ENCODE assay signal across 7 cellular contexts in the genomic region with DNA sequence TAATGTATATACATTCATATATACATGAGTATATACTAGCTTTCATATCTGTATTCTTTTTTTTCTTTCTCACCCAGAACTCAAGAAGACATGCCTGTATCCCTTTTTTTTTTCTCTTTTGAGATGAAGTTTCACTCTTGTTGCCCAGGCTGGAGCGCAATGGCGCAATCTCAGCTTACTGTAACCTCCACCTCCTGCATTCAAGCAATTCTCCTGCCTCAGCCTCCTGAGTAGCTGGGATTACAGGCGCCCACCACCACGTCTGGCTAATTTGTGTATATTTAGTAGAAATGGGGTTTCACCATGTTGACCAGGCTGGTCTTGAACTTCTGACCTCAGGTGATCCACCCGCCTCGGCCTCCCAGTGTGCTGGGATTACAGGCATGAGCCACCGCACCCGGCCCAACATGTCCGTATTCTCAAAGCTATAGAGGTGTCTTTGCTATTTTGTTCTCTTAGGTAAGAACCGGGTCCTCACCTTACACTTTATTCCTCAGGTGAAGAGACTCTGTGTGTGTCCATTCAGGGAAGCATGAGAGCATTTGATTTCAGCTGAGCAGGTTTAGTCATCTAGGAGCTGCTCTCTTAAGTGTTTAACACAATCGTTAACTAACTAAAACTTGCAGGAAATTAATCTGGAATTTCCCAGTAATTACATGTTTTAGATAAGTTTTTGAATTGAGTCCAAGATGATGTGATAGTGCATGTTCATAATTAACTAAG.
DNase-seq lines count a peak whose midpoint lies in the region; FAIRE-seq and TF ChIP-seq lines count a peak whose summit lies in the region.
"Not testable (repeated sequence)": the region's sequence is repeated elsewhere in the genome, so short reads cannot be mapped to it uniquely, and the experiment has no call there.

No MANE protein-coding gene starts in this region.

- H3K9ac ChIP-seq in mucosa of stomach (ENCODE audit: low read length), result peak overlapping the region; percentile 51
- H3K9ac ChIP-seq in skeletal muscle tissue (ENCODE audit: low read depth in 1 of 3, low read length in 3 of 3), result not testable (repeated sequence)

- not testable (repeated sequence) for H3K36me3 ChIP-seq in right atrium auricular region; mucosa of stomach (ENCODE audit: control insufficient read depth, insufficient read depth, low read length); skeletal muscle tissue (ENCODE audit: control insufficient read depth in 3 of 3, insufficient read depth in 3 of 3, low read length in 3 of 3)

- H3K36me3 Mint-ChIP-seq in activated T-helper 2 cell treated with anti-CD3 and anti-CD28 coated beads, Interferon-gamma antibody, Interleukin-2, Interleukin-4, amounts not matched to agents 10 μg/mL and 5 μg/mL and 100 μg/mL, durations not matched to agents 14 hours and 24 hours and 36 hours (ENCODE audit: low read depth), result peaks cover 13% of the 10 kb centered on the region

- peak overlapping the region; percentile 1 for H3K27ac Mint-ChIP-seq in activated T-helper 2 cell treated with anti-CD3 and anti-CD28 coated beads, Interferon-gamma antibody, Interleukin-2, Interleukin-4, amounts not matched to agents 10 μg/mL and 5 μg/mL and 100 μg/mL, durations not matched to agents 14 hours and 24 hours and 36 hours

- peak; percentile 93 for FAIRE-seq in RCC 7860 (lab: Jason Lieb, UNC)

- H3K27me3 Mint-ChIP-seq in activated T-helper 2 cell treated with anti-CD3 and anti-CD28 coated beads, Interferon-gamma antibody, Interleukin-2, Interleukin-4, amounts not matched to agents 10 μg/mL and 5 μg/mL and 100 μg/mL, durations not matched to agents 14 hours and 24 hours and 36 hours (ENCODE audit: low read depth), result not testable (repeated sequence)

- peak overlapping the region; percentile 63 to 69 for H3K27ac ChIP-seq in right atrium auricular region
- H3K27ac ChIP-seq in skeletal muscle tissue (ENCODE audit: low read depth, low read length), result peak overlapping the region; percentile 76

- not testable (repeated sequence) for H3K4me3 ChIP-seq in right atrium auricular region
- H3K4me3 ChIP-seq in mucosa of stomach (ENCODE audit: low read length) (peak overlapping the region; percentile 23), skeletal muscle tissue (ENCODE audit: low read length in 3 of 3) (peak overlapping the region in 1 of 3 donors; percentile 43)

- H3K4me1 ChIP-seq in right atrium auricular region (peaks cover 0 to 12% of the 10 kb centered on the region in 2 donors), mucosa of stomach (ENCODE audit: control insufficient read depth, insufficient read depth, low read length) (peaks cover 40% of the 10 kb centered on the region), skeletal muscle tissue (ENCODE audit: control insufficient read depth in 3 of 3, insufficient read depth in 3 of 3, low read length in 3 of 3) (peaks cover 2 to 11% (median 6%) of the 10 kb centered on the region in 3 donors)

- H3K27me3 ChIP-seq in right atrium auricular region; mucosa of stomach (ENCODE audit: control insufficient read depth, insufficient read depth, low read length); skeletal muscle tissue (ENCODE audit: control insufficient read depth in 3 of 3, insufficient read depth in 3 of 3, low read length in 3 of 3): not testable (repeated sequence)

- peaks cover 61% of the 10 kb centered on the region for H3K4me1 Mint-ChIP-seq in activated T-helper 2 cell treated with anti-CD3 and anti-CD28 coated beads, Interferon-gamma antibody, Interleukin-2, Interleukin-4, amounts not matched to agents 10 μg/mL and 5 μg/mL and 100 μg/mL, durations not matched to agents 14 hours and 24 hours and 36 hours (ENCODE audit: low read depth)

- peak; percentile 43 for DNase-seq in Daoy (ENCODE audit: low read depth)
- DNase-seq in RCC 7860 (ENCODE audit: low spot score), result peak; percentile 75
- DNase-seq in activated T-helper 2 cell treated with anti-CD3 and anti-CD28 coated beads, Interferon-gamma antibody, Interleukin-2, Interleukin-4, amounts not matched to agents 10 μg/mL and 5 μg/mL and 100 μg/mL, durations not matched to agents 14 hours and 24 hours and 36 hours (ENCODE audit: low spot score); right atrium auricular region (ENCODE audit: low spot score): not testable (repeated sequence)
- DNase-seq in dermis blood vessel endothelial cell, result peak; percentile 45

- intact Hi-C loops in activated T-helper 2 cell treated with anti-CD3 and anti-CD28 coated beads, Interferon-gamma antibody, Interleukin-2, Interleukin-4, amounts not matched to agents 10 μg/mL and 5 μg/mL and 100 μg/mL, durations not matched to agents 14 hours and 24 hours and 36 hours (cut with micrococcal nuclease), result loop anchor here (5.0 to 10.0 kb wide), 4 partner anchors 157 to 488 kb away; partner anchors contain the start of gene ECT2

- TF ChIP-seq CTCF in right atrium auricular region (IDR thresholded peaks at IDR 0.05), result not testable (repeated sequence)

- H3K4me3 Mint-ChIP-seq in activated T-helper 2 cell treated with anti-CD3 and anti-CD28 coated beads, Interferon-gamma antibody, Interleukin-2, Interleukin-4, amounts not matched to agents 10 μg/mL and 5 μg/mL and 100 μg/mL, durations not matched to agents 14 hours and 24 hours and 36 hours (ENCODE audit: low read depth), result peak overlapping the region; percentile 77

- H3K9me3 ChIP-seq in right atrium auricular region; mucosa of stomach (ENCODE audit: control insufficient read depth, low read length); skeletal muscle tissue (ENCODE audit: control insufficient read depth in 3 of 3, low read length in 3 of 3): not testable (repeated sequence)

- H3K9me3 Mint-ChIP-seq in activated T-helper 2 cell treated with anti-CD3 and anti-CD28 coated beads, Interferon-gamma antibody, Interleukin-2, Interleukin-4, amounts not matched to agents 10 μg/mL and 5 μg/mL and 100 μg/mL, durations not matched to agents 14 hours and 24 hours and 36 hours, result peaks cover 17% of the 10 kb centered on the region
